21 cellular contexts compared by ENCODE assay signal in the genomic region with DNA sequence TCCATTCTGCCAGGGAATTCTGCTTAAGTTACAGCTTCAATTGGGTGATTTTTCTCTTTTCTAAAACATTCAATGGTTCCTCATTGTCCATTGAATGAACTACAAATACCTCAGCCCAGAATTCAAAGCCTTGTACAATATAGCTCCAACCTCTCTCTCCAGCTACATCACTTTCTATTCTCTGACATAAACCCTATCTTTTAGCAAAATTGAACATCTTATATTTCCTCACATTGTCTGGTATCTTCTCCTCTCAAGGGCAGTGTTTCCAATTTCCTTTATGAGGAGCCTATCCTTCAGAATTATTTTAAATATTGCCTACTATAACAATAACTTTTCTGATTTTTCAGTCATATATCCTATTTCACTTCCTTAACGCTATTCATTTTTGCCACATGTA.
DNase-seq lines count a peak whose midpoint lies in the region; TF ChIP-seq lines count a peak whose summit lies in the region.
"Had no signal": no experiment of that assay in that cellular context is flagged by ENCODE, and none has a peak within 500 bp of the region (broad histone marks: within the 10 kb centered on the region; RNA-seq: fewer than 3 reads in every experiment).

No MANE protein-coding gene starts in this region.

- CTCF ChIA-PET in A673 (lab: Charles Lee) (no interaction called here), HEK293 (lab: Yijun Ruan, JAX) (interaction anchor here (0.7 to 1.6 kb wide), 2 partner anchors 8 to 87 kb away, joined by 3 read pairs; no protein-coding TSS in a partner anchor)

- no peaks in the 10 kb centered on the region for H3K27me3 Mint-ChIP-seq in nephron (ENCODE audit: low read depth)
- H3K27me3 Mint-ChIP-seq: CD4-positive, alpha-beta memory T cell; CD4-positive, CD25-positive, alpha-beta regulatory T cell; CD8-positive, alpha-beta memory T cell had no signal

- no peaks in the 10 kb centered on the region for H3K9me3 ChIP-seq in A673 (ENCODE audit: low read depth, low read length, poor library complexity, severe bottlenecking)
- H3K9me3 ChIP-seq in HEK293 (ENCODE audit: control insufficient read depth, insufficient read depth, low read depth, low read length): no peaks in the 10 kb centered on the region
- H3K9me3 ChIP-seq: A549, BE2C, BLaER1 had no signal

- no peaks in the 10 kb centered on the region for H3K9me3 Mint-ChIP-seq in nephron

- H3K36me3 ChIP-seq in A673 (ENCODE audit: insufficient read depth, low read length, poor library complexity, severe bottlenecking) (no peaks in the 10 kb centered on the region), HEK293 (ENCODE audit: control insufficient read depth in 2 of 2, insufficient read depth in 1 of 2, low read length in 2 of 2) (no peaks in the 10 kb centered on the region)
- H3K36me3 ChIP-seq: BE2C, BLaER1 had no signal

- DNase-seq in A673 (ENCODE audit: low spot score) (no peak), NCI-H82 (lab: John Stamatoyannopoulos, UW) (no peak), foreskin melanocyte (no peak), SKM-1 (lab: John Stamatoyannopoulos, UW; ENCODE audit: unreplicated experiment) (no peak)
- DNase-seq: C1 segment of cervical spinal cord; CD4-positive, alpha-beta memory T cell; CD8-positive, alpha-beta memory T cell; COR-L47; DMS 273 treated with DMSO at 0.1 percent for 48 hours; DMS153; DMS79; GDM1 had no signal

- H3K27ac ChIP-seq in A673 (ENCODE audit: low read depth, low read length, poor library complexity, severe bottlenecking) (peak overlapping the region; percentile 55), HEK293 (ENCODE audit: extremely low read depth, low read depth, low read length) (no peak overlapping the region)
- H3K27ac ChIP-seq: 22Rv1, A549, BLaER1 had no signal

- intact Hi-C loops in A673 (cut with micrococcal nuclease; ENCODE audit: unreplicated experiment): no loop called here

- POLR2A ChIA-PET in A673 (lab: Charles Lee; ENCODE audit: low non-redundant PET) (no interaction called here), HEK293 (lab: Yijun Ruan, JAX) (no interaction called here)

- BruUV-seq in A673 (replicated peaks; lab: Mats Ljungman, UMichigan): no TSS peak

- H3K4me1 ChIP-seq in A673 (ENCODE audit: insufficient read depth, low read length, poor library complexity, severe bottlenecking): peaks cover 32% of the 10 kb centered on the region
- H3K4me1 ChIP-seq in HEK293 (ENCODE audit: control insufficient read depth, insufficient read depth, low read length): peaks cover 4% of the 10 kb centered on the region; the same call in 1 of the 2 replicates
- H3K4me1 ChIP-seq: A549, BE2C, BLaER1 had no signal

- no peak overlapping the region for H3K4me3 Mint-ChIP-seq in nephron
- H3K4me3 Mint-ChIP-seq: CD14-positive monocyte; CD4-positive, alpha-beta memory T cell; CD4-positive, CD25-positive, alpha-beta regulatory T cell; CD8-positive, alpha-beta memory T cell had no signal

- H3K4me3 ChIP-seq in A673 (ENCODE audit: low read depth, low read length, poor library complexity, severe bottlenecking) (no peak overlapping the region), HEK293 (ENCODE audit: low read depth, low read length) (no peak overlapping the region)
- H3K4me3 ChIP-seq: A549, BLaER1, GM12878 had no signal

- H3K27me3 ChIP-seq in A673 (replicated peaks; ENCODE audit: insufficient read depth, low read depth, low read length, poor library complexity): no peaks in the 10 kb centered on the region
- H3K27me3 ChIP-seq: BE2C, BLaER1 had no signal

- TF ChIP-seq CTCF in A673 (conservative IDR thresholded peaks at IDR 0.05; ENCODE audit: low read depth, low read length) (no peak), HEK293 (tag by site-specific recombination; IDR thresholded peaks at IDR 0.05) (no peak), nephron (IDR thresholded peaks at IDR 0.05; ENCODE audit: unreplicated experiment in 3 of 3) (no peak)

- H3K27ac Mint-ChIP-seq in nephron: peak overlapping the region in 2 of 3 experiments; percentile 2 to 79
- H3K27ac Mint-ChIP-seq: CD4-positive, alpha-beta memory T cell; CD4-positive, CD25-positive, alpha-beta regulatory T cell; CD8-positive, alpha-beta memory T cell had no signal

- H3K4me1 Mint-ChIP-seq in nephron: peaks cover 6% of the 10 kb centered on the region
- H3K4me1 Mint-ChIP-seq: CD14-positive monocyte; CD4-positive, alpha-beta memory T cell; CD4-positive, CD25-positive, alpha-beta regulatory T cell; CD8-positive, alpha-beta memory T cell had no signal

- H3K36me3 Mint-ChIP-seq in nephron (ENCODE audit: low read depth): no peaks in the 10 kb centered on the region
- H3K36me3 Mint-ChIP-seq: CD14-positive monocyte; CD4-positive, alpha-beta memory T cell; CD4-positive, CD25-positive, alpha-beta regulatory T cell; CD8-positive, alpha-beta memory T cell had no signal

TF ChIP-seq in HEK293, 187 proteins besides CTCF, POLR2A, EP300 and RAD21:
- TF ChIP-seq ZNF776 (tag by site-specific recombination; IDR thresholded peaks at IDR 0.05; ENCODE audit: borderline replicate concordance) (no peak), ZNF510 (tag by site-specific recombination; IDR thresholded peaks at IDR 0.05; ENCODE audit: insufficient replicate concordance) (peak; percentile 90)
